ENCODE assay signal across 1 cellular context in genomic region chr2:157559461-157559860, GRCh38.
TF ChIP-seq lines count a peak whose summit lies in the region.

No MANE protein-coding gene starts in this region.

TF ChIP-seq in H1, 55 proteins besides CTCF, POLR2A, EP300 and RAD21:
- TF ChIP-seq KDM5A (IDR thresholded peaks at IDR 0.05; ENCODE audit: low read length) (no peak), CHD7 (IDR thresholded peaks at IDR 0.05; ENCODE audit: insufficient replicate concordance, low read length) (peak; percentile 47), SIRT6 (IDR thresholded peaks at IDR 0.05; ENCODE audit: low read length) (no peak), ATF2 (IDR thresholded peaks at IDR 0.05; ENCODE audit: low read length) (no peak), CHD2 (IDR thresholded peaks at IDR 0.05; ENCODE audit: low read length) (no peak), EGR1 (IDR thresholded peaks at IDR 0.05; ENCODE audit: borderline replicate concordance, low read depth, low read length) (no peak), NRF1 (IDR thresholded peaks at IDR 0.05; ENCODE audit: low read depth, low read length) (no peak), MAFK (IDR thresholded peaks at IDR 0.05; ENCODE audit: low read depth, low read length) (no peak)
TF ChIP-seq in H1: peak in this region for 1.
